Comparison of ENCODE assay signal across 33 cellular contexts in genomic region chr7:149525280-149525679, GRCh38.
"Had no signal": no experiment of that assay in that cellular context is flagged by ENCODE, and none has a peak within 500 bp of the region (broad histone marks: within the 10 kb centered on the region; RNA-seq: fewer than 3 reads in every experiment).

No MANE protein-coding gene starts in this region.

- ATAC-seq: activated CD8-positive, alpha-beta T cell treated with anti-CD3 and anti-CD28 coated beads for 36 hours; activated naive CD4-positive, alpha-beta T cell treated with anti-CD3 and anti-CD28 coated beads, Interleukin-2, amount 50 U/mL, for 72 hours; activated T-cell treated with anti-CD3 and anti-CD28 coated beads, Interleukin-2, amount 50 U/mL, for 4 hours; activated T-cell treated with anti-CD3 and anti-CD28 coated beads, Interleukin-2, amount 50 U/mL, for 72 hours; activated T-helper 17 cell treated with anti-CD3 and anti-CD28 coated beads, Interleukin-2, amount 50 U/mL, for 72 hours; body of pancreas had no signal

- FAIRE-seq: astrocyte, TTC549 had no signal

- H3K27ac ChIP-seq: adrenal gland, body of pancreas, brain microvascular endothelial cell, breast epithelium, VCaP had no signal

- H3K4me1 ChIP-seq: adrenal gland, body of pancreas, breast epithelium had no signal

- DNase-seq: activated B cell treated with CpG ODN at 0.5 μM for 24 hours; activated CD4-positive, alpha-beta memory T cell treated with anti-CD3 and anti-CD28 coated beads for 36 hours; activated CD4-positive, alpha-beta T cell treated with anti-CD3 and anti-CD28 coated beads for 4 hours; activated CD4-positive, alpha-beta T cell treated with anti-CD3 and anti-CD28 coated beads, Interleukin-2, amount 10 ng/mL, durations not matched to agents 24 days and 14 days; activated CD4-positive, alpha-beta T cell treated with anti-CD3 and anti-CD28 coated beads, Interleukin-2, amount 50 U/mL, for 1 hour; activated CD4-positive, alpha-beta T cell treated with anti-CD3 and anti-CD28 coated beads, Interleukin-2, amount 50 U/mL, for 4 hours; activated CD4-positive, CD25-positive, alpha-beta regulatory T cell treated with anti-CD3 and anti-CD28 coated beads, Interleukin-2, amount 50 U/mL, for 72 hours; activated CD8-positive, alpha-beta memory T cell treated with anti-CD3 and anti-CD28 coated beads, Interleukin-2, amount 50 U/mL, for 4 hours; activated CD8-positive, alpha-beta T cell treated with anti-CD3 and anti-CD28 coated beads for 36 hours; activated effector memory CD4-positive, alpha-beta T cell treated with anti-CD3 and anti-CD28 coated beads, Interleukin-2, amount 50 U/mL, for 16 hours; activated gamma-delta T cell treated with Interleukin-2 at 50 U/mL for 16 hours; activated naive CD4-positive, alpha-beta T cell; activated naive CD4-positive, alpha-beta T cell treated with anti-CD3 and anti-CD28 coated beads for 36 hours; activated naive CD4-positive, alpha-beta T cell treated with anti-CD3 and anti-CD28 coated beads, Interleukin-2, amount 50 U/mL, for 16 hours; activated naive CD8-positive, alpha-beta T cell treated with anti-CD3 and anti-CD28 coated beads for 36 hours; activated T-cell treated with anti-CD3 and anti-CD28 coated beads for 4 hours; activated T-cell treated with anti-CD3 and anti-CD28 coated beads, Interleukin-2, amount 50 U/mL, for 1 hour; activated T-cell treated with anti-CD3 and anti-CD28 coated beads, Interleukin-2, amount 50 U/mL, for 4 hours; activated T-cell treated with anti-CD3 and anti-CD28 coated beads, Interleukin-2, amount 50 U/mL, for 72 hours; adrenal gland; amniotic stem cell; aorta; body of pancreas; brain microvascular endothelial cell; central memory CD4-positive, alpha-beta T cell; T-helper 2 cell; T-helper 9 cell had no signal

- H3K36me3 ChIP-seq: adrenal gland, brain microvascular endothelial cell, breast epithelium had no signal

- H3K4me3 ChIP-seq: adrenal gland, body of pancreas, breast epithelium had no signal

- H3K27me3 ChIP-seq: adrenal gland, body of pancreas, brain microvascular endothelial cell, breast epithelium had no signal
